Comparison of ENCODE assay signal across 8 cellular contexts in the genomic region with DNA sequence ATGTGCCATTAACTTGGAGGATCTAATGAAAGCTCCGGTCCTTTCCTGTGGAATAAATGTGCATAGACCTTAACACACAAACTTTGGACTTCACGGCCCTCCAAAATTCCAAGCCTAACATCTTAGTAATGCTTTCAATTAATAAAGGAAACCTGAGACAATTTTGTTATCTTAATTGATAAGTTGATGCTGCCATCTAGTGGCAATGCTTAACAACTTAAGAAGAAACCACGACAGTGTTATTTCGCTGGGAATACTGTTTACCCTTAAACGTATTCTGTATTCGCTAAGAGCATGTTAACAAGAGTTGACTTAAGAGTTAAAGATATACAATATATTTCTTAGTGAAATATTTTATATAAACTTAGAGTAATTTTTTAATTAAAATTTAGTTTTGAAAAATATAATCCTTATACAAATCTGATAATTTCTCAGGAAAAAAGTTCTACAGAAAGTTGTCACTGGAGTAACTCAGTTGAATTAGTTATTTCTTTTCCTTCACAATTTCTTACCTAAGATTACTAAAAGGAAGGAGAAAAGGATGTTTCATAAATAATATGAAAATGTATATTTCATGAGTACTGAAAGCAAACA. TPM values are rescaled to one million over a fixed set of nuclear protein-coding genes. Genes with fewer than 3 reads are reported as not detected.
DNase-seq lines count a peak whose midpoint lies in the region; ATAC-seq and TF ChIP-seq lines count a peak whose summit lies in the region.

No MANE protein-coding gene starts in this region.

- H3K27ac ChIP-seq in neural cell (ENCODE audit: low read length) = no peak overlapping the region

- H2AFZ ChIP-seq in neural cell (ENCODE audit: low read depth, low read length) = no peak overlapping the region

- H3K27me3 ChIP-seq in endocrine pancreas (ENCODE audit: control insufficient read depth, insufficient read depth, low read length) = no peaks in the 10 kb centered on the region
- no peaks in the 10 kb centered on the region for H3K27me3 ChIP-seq in neural cell (ENCODE audit: insufficient read depth, low read depth, low read length)

- peak; percentile 80 for TF ChIP-seq CTCF in neural cell (IDR thresholded peaks at IDR 0.05; ENCODE audit: poor library complexity, severe bottlenecking)

- H3K9ac ChIP-seq in endocrine pancreas (ENCODE audit: control insufficient read depth, insufficient read depth, low read length) (no peak overlapping the region), neural cell (ENCODE audit: low read length) (no peak overlapping the region)

- H3K9me2 ChIP-seq in neural cell (ENCODE audit: insufficient read depth, low read length) = no peaks in the 10 kb centered on the region

- no peaks in the 10 kb centered on the region for H3K79me2 ChIP-seq in neural cell (replicated peaks; ENCODE audit: insufficient read depth, low read length)

- no peaks in the 10 kb centered on the region for H3F3A ChIP-seq in neural cell (ENCODE audit: insufficient read depth, low read length, poor library complexity, severe bottlenecking)

- peak; percentile 86 for TF ChIP-seq RAD21 in neural cell (conservative IDR thresholded peaks at IDR 0.05)

- no peak for TF ChIP-seq EP300 in neural cell (conservative IDR thresholded peaks at IDR 0.05; ENCODE audit: poor library complexity, severe bottlenecking)

- no peaks in the 10 kb centered on the region for H3K4me1 ChIP-seq in endocrine pancreas (ENCODE audit: control insufficient read depth, insufficient read depth, low read length)

- H3K36me3 ChIP-seq in endocrine pancreas (ENCODE audit: control insufficient read depth, insufficient read depth, low read length) = no peaks in the 10 kb centered on the region
- no peaks in the 10 kb centered on the region for H3K36me3 ChIP-seq in neural cell (ENCODE audit: insufficient read depth, low read length)

- DNase-seq in EL = peak; percentile 37
- DNase-seq in HS-27A (ENCODE audit: low read depth) = peak; percentile 5
- peak; percentile 74 for DNase-seq in OCI-M1 (lab: John Stamatoyannopoulos, UW)

- H3K4me2 ChIP-seq in neural cell (ENCODE audit: low read length) = no peak overlapping the region

- ATAC-seq in GM21367 (IDR thresholded peaks at IDR 0.05; ENCODE audit: unreplicated experiment) = no peak
- no peak for ATAC-seq in GM18873 (IDR thresholded peaks at IDR 0.05; ENCODE audit: low FRiP score, unreplicated experiment)
- no peak for ATAC-seq in GM18907 (IDR thresholded peaks at IDR 0.05; ENCODE audit: unreplicated experiment)

- no peaks in the 10 kb centered on the region for H4K20me1 ChIP-seq in neural cell (ENCODE audit: insufficient read depth)

- H3K4me3 ChIP-seq in endocrine pancreas (ENCODE audit: control insufficient read depth, insufficient read depth, low read length) (peak overlapping the region; percentile 19), neural cell (ENCODE audit: low read length) (no peak overlapping the region)

- H3K9me3 ChIP-seq in endocrine pancreas (ENCODE audit: control insufficient read depth, low read length) (no peaks in the 10 kb centered on the region), neural cell (ENCODE audit: low read length) (no peaks in the 10 kb centered on the region)

TF ChIP-seq in neural cell, 6 proteins besides CTCF, POLR2A, EP300 and RAD21:
- TF ChIP-seq SMC3 (conservative IDR thresholded peaks at IDR 0.05; ENCODE audit: poor library complexity) (peak; percentile 91), POLR2AphosphoS5 (IDR thresholded peaks at IDR 0.05) (no peak)
TF ChIP-seq in neural cell: peak in this region for 1.

RNA-seq across cellular contexts. Expression of a gene that starts 35.0 kb away (rescaled TPM):
- not detected in 2 replicates for polyA plus RNA-seq in neural cell
- polyA minus RNA-seq in neural cell = not detected in 2 replicates

Comparison
In these comparisons a context has a peak if more than half of its experiments do, and no peak if none do; other contexts are left out.
1. DNase-seq: peak in every context shown above with its lines; median percentile 74 in OCI-M1; 37 in EL; 5 in HS-27A.